Comparison of ENCODE assay signal across 23 cellular contexts in genomic region chr3:127482216-127483004, GRCh38.
DNase-seq lines count a peak whose midpoint lies in the region; ATAC-seq, FAIRE-seq and TF ChIP-seq lines count a peak whose summit lies in the region.
"Had no signal": no experiment of that assay in that cellular context is flagged by ENCODE, and none has a peak within 500 bp of the region (broad histone marks: within the 10 kb centered on the region; RNA-seq: fewer than 3 reads in every experiment).

No MANE protein-coding gene starts in this region.

- ATAC-seq in HG03457 (IDR thresholded peaks at IDR 0.05; ENCODE audit: unreplicated experiment): no peak
- ATAC-seq: effector memory CD8-positive, alpha-beta T cell; gastrocnemius medialis; K562; lower lobe of right lung; psoas muscle had no signal

- DNase-seq in activated T-cell treated with anti-CD3 and anti-CD28 coated beads, Interleukin-2, amount 50 U/mL, for 48 hours: peak; percentile 15 to 18
- DNase-seq in activated T-cell treated with anti-CD3 and anti-CD28 coated beads for 4 hours: no peak
- peak; percentile 23 for DNase-seq in NCI-H2171 (lab: John Stamatoyannopoulos, UW)
- DNase-seq in fibroblast of peridontal ligament (ENCODE audit: extremely low read depth): peak; percentile 25
- DNase-seq in testis: peak; percentile 64
- DNase-seq in HTR-8/SVneo (ENCODE audit: insufficient read length, low spot score): no peak
- no peak for DNase-seq in activated naive CD4-positive, alpha-beta T cell (lab: John Stamatoyannopoulos, UW)
- DNase-seq: ACHN; activated CD4-positive, alpha-beta T cell treated with anti-CD3 and anti-CD28 coated beads, Interleukin-2, amount 50 U/mL, for 4 hours; Caco-2; effector memory CD8-positive, alpha-beta T cell; gastrocnemius medialis; GF-D8; lower lobe of right lung; naive B cell; NCI-H1436; NCI-H510A; OCI-M1; psoas muscle had no signal

- intact Hi-C loops in testis (cut with DNase I; ENCODE audit: low total_unique reads): no loop called here

- H3K27me3 ChIP-seq in testis: no peaks in the 10 kb centered on the region
- H3K27me3 ChIP-seq: gastrocnemius medialis had no signal

- no peaks in the 10 kb centered on the region for H3K36me3 ChIP-seq in testis (ENCODE audit: low read depth, missing control alignments)
- H3K36me3 ChIP-seq: gastrocnemius medialis, lower lobe of right lung had no signal

- no peaks in the 10 kb centered on the region for H3K9me3 ChIP-seq in testis
- H3K9me3 ChIP-seq: Caco-2, gastrocnemius medialis, lower lobe of right lung, psoas muscle had no signal

- 42 to 57% methylated on average over 14 of the region's 14 CpGs for WGBS in testis, 2 donors

- FAIRE-seq in HTR-8/SVneo (lab: Jason Lieb, UNC): no peak
- FAIRE-seq: bronchial epithelial cell, K562 had no signal

- TF ChIP-seq POLR2A in testis (IDR thresholded peaks at IDR 0.05): no peak

- H3K4me1 ChIP-seq in testis: peaks cover 33% of the 10 kb centered on the region
- H3K4me1 ChIP-seq: Caco-2, gastrocnemius medialis, psoas muscle had no signal

- no peak for TF ChIP-seq CTCF in testis (IDR thresholded peaks at IDR 0.05)

- H3K4me3 ChIP-seq in testis: no peak overlapping the region
- H3K4me3 ChIP-seq: gastrocnemius medialis, K562, lower lobe of right lung, psoas muscle, SK-N-MC had no signal

- no peak overlapping the region for H3K27ac ChIP-seq in testis
- H3K27ac ChIP-seq: gastrocnemius medialis, lower lobe of right lung, psoas muscle, SK-N-MC had no signal

Comparison
In these comparisons a context has a peak if more than half of its experiments do, and no peak if none do; other contexts are left out.
1. DNase-seq: peak in activated T-cell treated with anti-CD3 and anti-CD28 coated beads, Interleukin-2, amount 50 U/mL, for 48 hours (2 of 2), NCI-H2171 (single experiment), fibroblast of peridontal ligament (single experiment) and testis (single experiment); none in activated T-cell treated with anti-CD3 and anti-CD28 coated beads for 4 hours (single experiment), HTR-8/SVneo (single experiment) and activated naive CD4-positive, alpha-beta T cell (0 of 4).